Comparison of ENCODE assay signal across 17 cellular contexts in genomic region chr6:110419028-110419739, GRCh38. TPM values are rescaled to one million over a fixed set of nuclear protein-coding genes. Genes with fewer than 3 reads are reported as not detected.
"Had no signal": no experiment of that assay in that cellular context is flagged by ENCODE, and none has a peak within 500 bp of the region (broad histone marks: within the 10 kb centered on the region; RNA-seq: fewer than 3 reads in every experiment).

No MANE protein-coding gene starts in this region.

- H3K4me3 ChIP-seq: left ventricle myocardium inferior, tibial artery had no signal

- H3K4me1 Mint-ChIP-seq: activated naive CD4-positive, alpha-beta T cell treated with anti-CD3 and anti-CD28 coated beads, Interleukin-2, amount 50 U/mL, for 24 hours had no signal

- DNase-seq: activated CD4-positive, alpha-beta T cell treated with anti-CD3 and anti-CD28 coated beads, Interleukin-2, amount 10 ng/mL, durations not matched to agents 7 days and 5 days; activated CD4-positive, CD25-positive, alpha-beta regulatory T cell; activated effector memory CD4-positive, alpha-beta T cell treated with Interleukin-2 at 50 U/mL for 16 hours; activated T-cell treated with anti-CD3 and anti-CD28 coated beads for 4 hours; anterior cingulate cortex; cerebellar nuclear complex; dermis blood vessel endothelial cell; glutamatergic neuron; left ventricle myocardium inferior; mesenchymal stem cell; SK-N-SH; tibial artery had no signal

- H3K9me3 Mint-ChIP-seq: activated naive CD4-positive, alpha-beta T cell treated with anti-CD3 and anti-CD28 coated beads, Interleukin-2, amount 50 U/mL, for 24 hours had no signal

- ATAC-seq: esophagus mucosa; stimulated activated effector memory CD8-positive, alpha-beta T cell treated with anti-CD3 and anti-CD28 coated beads, Interleukin-12 subunit alpha, Interleukin-12 subunit beta, amount 100 ng/mL, for 72 hours had no signal

- H3K4me3 Mint-ChIP-seq: activated CD4-positive, alpha-beta T cell treated with anti-CD3 and anti-CD28 coated beads, Interleukin-2, amount 10 ng/mL, durations not matched to agents 7 days and 5 days; activated naive CD4-positive, alpha-beta T cell treated with anti-CD3 and anti-CD28 coated beads, Interleukin-2, amount 50 U/mL, for 24 hours; stimulated activated effector memory CD8-positive, alpha-beta T cell treated with anti-CD3 and anti-CD28 coated beads, Interleukin-12 subunit alpha, Interleukin-12 subunit beta, amount 100 ng/mL, for 72 hours had no signal

- H3K27ac Mint-ChIP-seq: activated CD4-positive, alpha-beta T cell treated with anti-CD3 and anti-CD28 coated beads, Interleukin-2, amount 10 ng/mL, durations not matched to agents 7 days and 5 days; activated naive CD4-positive, alpha-beta T cell treated with anti-CD3 and anti-CD28 coated beads, Interleukin-2, amount 50 U/mL, for 24 hours; stimulated activated effector memory CD8-positive, alpha-beta T cell treated with anti-CD3 and anti-CD28 coated beads, Interleukin-12 subunit alpha, Interleukin-12 subunit beta, amount 100 ng/mL, for 72 hours had no signal

- H3K36me3 ChIP-seq: left ventricle myocardium inferior, tibial artery had no signal

- H3K27me3 ChIP-seq: tibial artery had no signal

- H3K9me3 ChIP-seq: SK-N-SH, tibial artery had no signal

- H3K36me3 Mint-ChIP-seq: activated naive CD4-positive, alpha-beta T cell treated with anti-CD3 and anti-CD28 coated beads, Interleukin-2, amount 50 U/mL, for 24 hours; stimulated activated effector memory CD8-positive, alpha-beta T cell treated with anti-CD3 and anti-CD28 coated beads, Interleukin-12 subunit alpha, Interleukin-12 subunit beta, amount 100 ng/mL, for 72 hours had no signal

RNA-seq across cellular contexts. Expression of gene DDO, which starts 3.8 kb away (rescaled TPM):
- total RNA-seq: activated CD4-positive, alpha-beta T cell treated with anti-CD3 and anti-CD28 coated beads, Interleukin-2, amount 10 ng/mL, durations not matched to agents 7 days and 5 days; activated CD8-positive, alpha-beta memory T cell treated with anti-CD3 and anti-CD28 coated beads for 36 hours; T-helper 1 cell treated with Interleukin-12 subunit alpha and Interleukin-12 subunit beta and Interleukin-4 antibody, amounts not matched to agents 30 ng/mL and 1 ng/mL, for 36 hours had no signal

RNA-seq across cellular contexts. Expression of gene SLC22A16, which starts 57.2 kb away (rescaled TPM):
- total RNA-seq: activated CD4-positive, alpha-beta T cell treated with anti-CD3 and anti-CD28 coated beads, Interleukin-2, amount 10 ng/mL, durations not matched to agents 7 days and 5 days; activated CD8-positive, alpha-beta memory T cell treated with anti-CD3 and anti-CD28 coated beads for 36 hours; dermis blood vessel endothelial cell; esophagus mucosa; left ventricle myocardium inferior; T-helper 1 cell treated with Interleukin-12 subunit alpha and Interleukin-12 subunit beta and Interleukin-4 antibody, amounts not matched to agents 30 ng/mL and 1 ng/mL, for 36 hours had no signal
- polyA plus RNA-seq: SK-N-SH had no signal
